ENCODE assay signal across 16 cellular contexts in the genomic region with DNA sequence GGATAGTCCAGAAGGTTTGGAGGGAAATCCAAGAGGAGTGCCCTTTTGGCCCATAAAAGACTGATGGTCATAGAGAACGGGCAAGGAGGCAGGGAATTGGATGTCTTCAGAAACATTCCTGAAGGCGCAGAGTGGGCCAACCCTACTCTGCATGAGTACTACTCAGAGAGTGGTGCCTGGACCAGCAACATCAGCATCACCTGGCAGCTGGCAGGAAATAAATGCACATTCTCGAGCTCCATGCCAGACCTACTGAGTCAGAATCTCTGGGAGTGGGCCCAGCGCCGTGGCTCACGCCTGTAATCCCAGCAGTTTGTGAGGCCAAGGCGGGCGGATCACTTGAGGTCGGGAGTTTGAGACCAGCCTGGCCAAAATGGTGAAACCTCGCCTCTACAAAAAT. TPM values are rescaled to one million over a fixed set of nuclear protein-coding genes. Genes with fewer than 3 reads are reported as not detected.
DNase-seq lines count a peak whose midpoint lies in the region; FAIRE-seq and TF ChIP-seq lines count a peak whose summit lies in the region.
"Had no signal": no experiment of that assay in that cellular context is flagged by ENCODE, and none has a peak within 500 bp of the region (broad histone marks: within the 10 kb centered on the region; RNA-seq: fewer than 3 reads in every experiment).

No MANE protein-coding gene starts in this region.

- no peak overlapping the region for H3K18ac ChIP-seq in neuronal stem cell (ENCODE audit: low read length)

- H4K20me1 ChIP-seq in astrocyte (ENCODE audit: insufficient read depth, low read length): no peaks in the 10 kb centered on the region

- H3K14ac ChIP-seq in neuronal stem cell (ENCODE audit: low read length): no peak overlapping the region

- H4K91ac ChIP-seq in neuronal stem cell (ENCODE audit: low read depth, low read length, poor library complexity): no peak overlapping the region

- no peak overlapping the region for H3K9ac ChIP-seq in astrocyte (ENCODE audit: low read length)
- H3K9ac ChIP-seq in neuronal stem cell (ENCODE audit: low read depth, low read length, poor library complexity): no peak overlapping the region
- H3K9ac ChIP-seq: GM23248 had no signal

- no peak overlapping the region for H3K4me2 ChIP-seq in astrocyte (ENCODE audit: low read length)
- H3K4me2 ChIP-seq in neuronal stem cell (ENCODE audit: insufficient read depth, low read length, poor library complexity, severe bottlenecking): no peak overlapping the region

- no peak overlapping the region for H2BK120ac ChIP-seq in neuronal stem cell (ENCODE audit: low read depth, low read length)

- H3K23ac ChIP-seq in neuronal stem cell (ENCODE audit: low read depth, low read length, poor library complexity): no peak overlapping the region

- H3K79me1 ChIP-seq in neuronal stem cell (ENCODE audit: low read depth, low read length): no peaks in the 10 kb centered on the region

- no peaks in the 10 kb centered on the region for H3K4me1 Mint-ChIP-seq in astrocyte (ENCODE audit: low read depth, unreplicated experiment)

- no peak overlapping the region for H3K4ac ChIP-seq in neuronal stem cell (ENCODE audit: low read length)

- H3K9me3 ChIP-seq in astrocyte (ENCODE audit: insufficient read depth, low read depth, low read length): no peaks in the 10 kb centered on the region
- no peaks in the 10 kb centered on the region for H3K9me3 ChIP-seq in neuronal stem cell (replicated peaks in 1 of 2; ENCODE audit: control insufficient read depth in 2 of 2, insufficient read depth in 1 of 2, low read depth in 1 of 2, low read length in 2 of 2)
- no peaks in the 10 kb centered on the region for H3K9me3 ChIP-seq in small intestine (ENCODE audit: control insufficient read depth, low read depth)

- H3K79me2 ChIP-seq in astrocyte (ENCODE audit: insufficient read depth, low read length): no peaks in the 10 kb centered on the region

- no peak overlapping the region for H2AK5ac ChIP-seq in neuronal stem cell (ENCODE audit: low read depth, low read length)

- no peaks in the 10 kb centered on the region for H3K27me3 ChIP-seq in astrocyte (ENCODE audit: insufficient read depth, low read length)
- peaks cover 0 to 4% (median 0%) of the 10 kb centered on the region in 3 experiments for H3K27me3 ChIP-seq in neuronal stem cell (ENCODE audit: control insufficient read depth in 3 of 3, insufficient read depth in 3 of 3, low read depth in 1 of 3, low read length in 3 of 3)
- no peaks in the 10 kb centered on the region for H3K27me3 ChIP-seq in small intestine (ENCODE audit: control insufficient read depth in 2 of 2, insufficient read depth in 2 of 2, low read length in 2 of 2)

- H3K27ac ChIP-seq in astrocyte (ENCODE audit: low read depth, low read length) (no peak overlapping the region), neuronal stem cell (replicated peaks; ENCODE audit: low read length) (no peak overlapping the region), small intestine (ENCODE audit: low read depth in 1 of 2, low read length in 1 of 2) (no peak overlapping the region)
- H3K27ac ChIP-seq: 22Rv1, GM23248 had no signal

- H3K36me3 Mint-ChIP-seq in astrocyte (ENCODE audit: low read depth, unreplicated experiment): no peaks in the 10 kb centered on the region

- WGBS in neuronal stem cell (ENCODE audit: extremely low coverage in 2 of 2, insufficient read length in 2 of 2, insufficient replicate concordance in 1 of 2), 2 donors: no CpG with 5 or more reads among the region's 10 CpGs
- 86 to 90% (median 88%) methylated on average over 10 of the region's 10 CpGs for WGBS in small intestine, 3 donors

- no peak overlapping the region for H2BK5ac ChIP-seq in neuronal stem cell (ENCODE audit: low read length)

- TF ChIP-seq CTCF in astrocyte (IDR thresholded peaks at IDR 0.05; ENCODE audit: insufficient read depth, low read depth, low read length): no peak

- no peaks in the 10 kb centered on the region for H3K4me1 ChIP-seq in astrocyte (ENCODE audit: insufficient read depth, low read length)
- H3K4me1 ChIP-seq in neuronal stem cell (ENCODE audit: control insufficient read depth in 2 of 2, insufficient read depth in 1 of 2, low read depth in 1 of 2, low read length in 2 of 2): peaks cover 0 to 2% of the 10 kb centered on the region in 2 donors
- no peaks in the 10 kb centered on the region for H3K4me1 ChIP-seq in small intestine (ENCODE audit: control insufficient read depth in 2 of 2, insufficient read depth in 1 of 2, low read depth in 1 of 2, low read length in 1 of 2)

- H2AFZ ChIP-seq in astrocyte (ENCODE audit: low read depth, low read length) (no peak overlapping the region), neuronal stem cell (ENCODE audit: low read length) (no peak overlapping the region)
- H2AFZ ChIP-seq: GM23248 had no signal

- FAIRE-seq in astrocyte (lab: Jason Lieb, UNC) (no peak), small intestine (lab: Jason Lieb, UNC) (no peak), frontal cortex (lab: Jason Lieb, UNC) (no peak)
- FAIRE-seq: H54 had no signal

- H3K9me3 Mint-ChIP-seq in astrocyte (ENCODE audit: unreplicated experiment): no peaks in the 10 kb centered on the region
- H3K9me3 Mint-ChIP-seq: CD4-positive, alpha-beta T cell had no signal

- no peak overlapping the region for H2BK12ac ChIP-seq in neuronal stem cell (ENCODE audit: low read length)

- peaks cover 5% of the 10 kb centered on the region for H3K27me3 Mint-ChIP-seq in astrocyte (ENCODE audit: low read depth, unreplicated experiment)
- H3K27me3 Mint-ChIP-seq: CD4-positive, alpha-beta T cell had no signal

- peak overlapping the region; percentile 83 for H4K8ac ChIP-seq in neuronal stem cell (ENCODE audit: low read depth, low read length)

- H3K4me3 Mint-ChIP-seq in astrocyte (ENCODE audit: unreplicated experiment): no peak overlapping the region
- H3K4me3 Mint-ChIP-seq: CD4-positive, alpha-beta T cell had no signal

- H3K27ac Mint-ChIP-seq in astrocyte (ENCODE audit: unreplicated experiment): no peak overlapping the region
- H3K27ac Mint-ChIP-seq: CD4-positive, alpha-beta T cell had no signal

- H3K4me3 ChIP-seq in astrocyte (ENCODE audit: insufficient read depth, low read depth, low read length) (no peak overlapping the region), neuronal stem cell (ENCODE audit: low read length in 2 of 2) (no peak overlapping the region), small intestine (ENCODE audit: low read depth in 1 of 2, low read length in 2 of 2) (no peak overlapping the region)
- H3K4me3 ChIP-seq: GM23248 had no signal

- no peak overlapping the region for H2BK15ac ChIP-seq in neuronal stem cell (ENCODE audit: low read length)

- DNase-seq in DMS 273 (lab: John Stamatoyannopoulos, UW; ENCODE audit: unreplicated experiment) (peak; percentile 61), DMS 273 treated with DMSO at 0.1 percent for 48 hours (lab: John Stamatoyannopoulos, UW) (no peak), M059J (ENCODE audit: low read depth) (peak; percentile 38), astrocyte (ENCODE audit: low read depth) (peak; percentile 30), neuronal stem cell (ENCODE audit: low spot score) (no peak), EL (no peak), small intestine (no peak), frontal cortex (ENCODE audit: low spot score in 2 of 2) (no peak)
- DNase-seq: AML-193; Calu3; CD4-positive, alpha-beta T cell; GF-D8; GM23248 had no signal

- H3K36me3 ChIP-seq in astrocyte (ENCODE audit: insufficient read depth, low read length): no peaks in the 10 kb centered on the region
- H3K36me3 ChIP-seq in neuronal stem cell (replicated peaks in 1 of 2; ENCODE audit: control insufficient read depth in 2 of 2, insufficient read depth in 2 of 2, low read length in 2 of 2): no peaks in the 10 kb centered on the region
- H3K36me3 ChIP-seq in small intestine (ENCODE audit: control insufficient read depth in 2 of 2, insufficient read depth in 2 of 2, low read length in 2 of 2): no peaks in the 10 kb centered on the region

RNA-seq across cellular contexts. Expression of a gene that starts 27.1 kb away (rescaled TPM):
- total RNA-seq in M059J (2014; rRNA removed; shearing (Covaris generic)): 8.8 and 22.2 TPM in 2 replicates
- 21.5 and 22.1 TPM in 2 replicates for total RNA-seq in astrocyte
- polyA plus RNA-seq in neuronal stem cell (2013, experiment 1 of 2): 4.1 TPM
- polyA plus RNA-seq in neuronal stem cell (2013, experiment 2 of 2): 4.3 TPM
- polyA plus RNA-seq in small intestine: 10 to 100 TPM in 1 of 3 donors, 1 to 10 TPM in 2; 2.7 to 15.6 (median 6.9) TPM
- 8.2 TPM for total RNA-seq in frontal cortex

RNA-seq across cellular contexts. Expression of a gene that starts 45.2 kb away (rescaled TPM):
- 0.25 and 0.42 TPM in 2 replicates for total RNA-seq in M059J (2014; rRNA removed; shearing (Covaris generic))
- total RNA-seq in astrocyte: 0.29 and 0.45 TPM in 2 replicates
- 0.45 TPM for polyA plus RNA-seq in neuronal stem cell (2013, experiment 1 of 2)
- 0.50 TPM for polyA plus RNA-seq in neuronal stem cell (2013, experiment 2 of 2)
- polyA plus RNA-seq in small intestine: 1 to 10 TPM in 1 of 3 donors, under 1 TPM in 2; 0.22 to 1.5 (median 0.27) TPM
- total RNA-seq in frontal cortex: 41.6 TPM
- total RNA-seq: CD4-positive, alpha-beta T cell; GM23248; HT-29 had no signal

Comparison
In these comparisons a context has a peak if more than half of its experiments do, and no peak if none do; other contexts are left out.
1. DNase-seq: peak in DMS 273 (single experiment), M059J (single experiment) and astrocyte (single experiment); none in DMS 273 treated with DMSO at 0.1 percent for 48 hours (single experiment), neuronal stem cell (single experiment), EL (single experiment), small intestine (single experiment) and frontal cortex (0 of 2).
2. RNA of a gene that starts 45.2 kb away (total RNA-seq): 41.6 TPM in frontal cortex (single experiment); 0.29 to 0.45 TPM in astrocyte and 0.25 to 0.42 TPM in M059J; every median in the first group is over 10 times any median in the second.